In the genomic region with DNA sequence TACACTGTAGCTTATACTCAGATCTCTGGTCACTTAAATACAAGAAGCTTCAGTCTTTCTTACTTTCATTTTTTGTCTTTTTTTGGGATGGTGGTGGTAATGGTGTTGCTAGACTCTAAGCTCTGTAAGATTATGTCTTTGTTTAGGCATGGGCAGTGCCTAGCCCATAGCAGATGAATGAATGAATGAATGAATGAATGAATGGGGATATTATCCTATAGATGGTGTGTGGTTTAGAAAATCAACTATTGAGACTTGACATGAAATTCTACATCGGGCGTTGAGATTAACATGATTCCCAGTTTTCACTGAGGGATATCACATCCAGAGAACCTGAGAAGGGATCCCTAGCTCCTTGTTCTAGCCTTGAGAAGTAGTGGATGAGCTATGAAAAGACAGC, we compare ENCODE assay signal across 38 cellular contexts.
"Had no signal": no experiment of that assay in that cellular context is flagged by ENCODE, and none has a peak within 500 bp of the region (broad histone marks: within the 10 kb centered on the region; RNA-seq: fewer than 3 reads in every experiment).

No MANE protein-coding gene starts in this region.

- DNase-seq: activated effector memory CD4-positive, alpha-beta T cell treated with anti-CD3 and anti-CD28 coated beads, Interleukin-2, amount 50 U/mL, for 16 hours; activated effector memory CD4-positive, alpha-beta T cell treated with Interleukin-2 at 50 U/mL for 16 hours; activated gamma-delta T cell; activated gamma-delta T cell treated with Interleukin-2 at 50 U/mL for 16 hours; activated naive CD4-positive, alpha-beta T cell; activated naive CD4-positive, alpha-beta T cell treated with anti-CD3 and anti-CD28 coated beads for 36 hours; activated naive CD4-positive, alpha-beta T cell treated with anti-CD3 and anti-CD28 coated beads, Interleukin-2, amount 10 ng/mL, durations not matched to agents 7 days and 5 days; activated naive CD4-positive, alpha-beta T cell treated with anti-CD3 and anti-CD28 coated beads, Interleukin-2, amount 50 U/mL, for 16 hours; activated naive CD4-positive, alpha-beta T cell treated with Interleukin-2 at 50 U/mL for 16 hours; activated naive CD8-positive, alpha-beta T cell treated with anti-CD3 and anti-CD28 coated beads for 36 hours; activated naive CD8-positive, alpha-beta T cell treated with anti-CD3 and anti-CD28 coated beads, Interleukin-2, amount 10 ng/mL, durations not matched to agents 7 days and 5 days; activated naive CD8-positive, alpha-beta T cell treated with anti-CD3 and anti-CD28 coated beads, Interleukin-2, amount 50 U/mL, for 24 hours; activated T-cell treated with anti-CD3 and anti-CD28 coated beads, Interleukin-2, amount 50 U/mL, for 4 hours; activated T-cell treated with anti-CD3 and anti-CD28 coated beads, Interleukin-2, amount 50 U/mL, for 48 hours; activated T-cell treated with anti-CD3 and anti-CD28 coated beads, Interleukin-2, amount 50 U/mL, for 72 hours; amniotic stem cell; amygdala; anterior cingulate cortex; aorta; body of pancreas; central memory CD4-positive, alpha-beta T cell; cerebellar nuclear complex had no signal

- H3K9me3 Mint-ChIP-seq: activated naive CD4-positive, alpha-beta T cell treated with anti-CD3 and anti-CD28 coated beads for 36 hours; activated naive CD4-positive, alpha-beta T cell treated with anti-CD3 and anti-CD28 coated beads, Interleukin-2, amount 10 ng/mL, durations not matched to agents 7 days and 5 days; activated naive CD4-positive, alpha-beta T cell treated with anti-CD3 and anti-CD28 coated beads, Interleukin-2, amount 50 U/mL, for 24 hours; activated naive CD4-positive, alpha-beta T cell treated with anti-CD3 and anti-CD28 coated beads, Interleukin-2, amount 50 U/mL, for 72 hours; activated naive CD8-positive, alpha-beta T cell treated with anti-CD3 and anti-CD28 coated beads for 36 hours; activated naive CD8-positive, alpha-beta T cell treated with anti-CD3 and anti-CD28 coated beads, Interleukin-2, amount 10 ng/mL, durations not matched to agents 7 days and 5 days; activated naive CD8-positive, alpha-beta T cell treated with anti-CD3 and anti-CD28 coated beads, Interleukin-2, amount 50 U/mL, for 24 hours; activated T-cell treated with anti-CD3 and anti-CD28 coated beads, Interleukin-2, amount 50 U/mL, for 4 hours; activated T-cell treated with anti-CD3 and anti-CD28 coated beads, Interleukin-2, amount 50 U/mL, for 72 hours; activated T-helper 1 cell treated with anti-CD3 and anti-CD28 coated beads, Interleukin-12 subunit alpha, Interleukin-12 subunit beta, Interleukin-2, Interleukin-4 antibody, amounts not matched to agents 30 ng/mL and 10 ng/mL and 1 ng/mL, durations not matched to agents 14 hours and 24 hours and 36 hours; activated T-helper 17 cell treated with anti-CD3 and anti-CD28 coated beads, Interleukin-2, amount 50 U/mL, for 72 hours; activated T-helper 2 cell treated with anti-CD3 and anti-CD28 coated beads, Interferon-gamma antibody, Interleukin-2, Interleukin-4, amounts not matched to agents 10 μg/mL and 5 μg/mL and 100 μg/mL, durations not matched to agents 14 hours and 24 hours and 36 hours; central memory CD8-positive, alpha-beta T cell had no signal

- H3K27ac Mint-ChIP-seq: activated naive CD4-positive, alpha-beta T cell treated with anti-CD3 and anti-CD28 coated beads for 36 hours; activated naive CD4-positive, alpha-beta T cell treated with anti-CD3 and anti-CD28 coated beads, Interleukin-2, amount 10 ng/mL, durations not matched to agents 7 days and 5 days; activated naive CD4-positive, alpha-beta T cell treated with anti-CD3 and anti-CD28 coated beads, Interleukin-2, amount 50 U/mL, for 24 hours; activated naive CD4-positive, alpha-beta T cell treated with anti-CD3 and anti-CD28 coated beads, Interleukin-2, amount 50 U/mL, for 72 hours; activated naive CD8-positive, alpha-beta T cell; activated naive CD8-positive, alpha-beta T cell treated with anti-CD3 and anti-CD28 coated beads for 36 hours; activated naive CD8-positive, alpha-beta T cell treated with anti-CD3 and anti-CD28 coated beads, Interleukin-2, amount 10 ng/mL, durations not matched to agents 7 days and 5 days; activated naive CD8-positive, alpha-beta T cell treated with anti-CD3 and anti-CD28 coated beads, Interleukin-2, amount 50 U/mL, for 24 hours; activated T-cell treated with anti-CD3 and anti-CD28 coated beads, Interleukin-2, amount 50 U/mL, for 72 hours; activated T-helper 1 cell treated with anti-CD3 and anti-CD28 coated beads, Interleukin-12 subunit alpha, Interleukin-12 subunit beta, Interleukin-2, Interleukin-4 antibody, amounts not matched to agents 30 ng/mL and 10 ng/mL and 1 ng/mL, durations not matched to agents 14 hours and 24 hours and 36 hours; activated T-helper 17 cell treated with anti-CD3 and anti-CD28 coated beads, Interleukin-2, amount 50 U/mL, for 72 hours; activated T-helper 2 cell treated with anti-CD3 and anti-CD28 coated beads, Interferon-gamma antibody, Interleukin-2, Interleukin-4, amounts not matched to agents 10 μg/mL and 5 μg/mL and 100 μg/mL, durations not matched to agents 14 hours and 24 hours and 36 hours had no signal

- H3K36me3 Mint-ChIP-seq: activated naive CD4-positive, alpha-beta T cell treated with anti-CD3 and anti-CD28 coated beads, Interleukin-2, amount 10 ng/mL, durations not matched to agents 7 days and 5 days; activated naive CD4-positive, alpha-beta T cell treated with anti-CD3 and anti-CD28 coated beads, Interleukin-2, amount 50 U/mL, for 24 hours; activated naive CD4-positive, alpha-beta T cell treated with anti-CD3 and anti-CD28 coated beads, Interleukin-2, amount 50 U/mL, for 72 hours; activated naive CD8-positive, alpha-beta T cell; activated naive CD8-positive, alpha-beta T cell treated with anti-CD3 and anti-CD28 coated beads for 36 hours; activated naive CD8-positive, alpha-beta T cell treated with anti-CD3 and anti-CD28 coated beads, Interleukin-2, amount 10 ng/mL, durations not matched to agents 7 days and 5 days had no signal

- FAIRE-seq: astrocyte, bronchial epithelial cell, colon had no signal

- H3K27ac ChIP-seq: ascending aorta, brain microvascular endothelial cell, breast epithelium, cardiac muscle cell had no signal

- H3K4me3 ChIP-seq: adrenal gland, ascending aorta, body of pancreas, breast epithelium, cardiac muscle cell had no signal

- ATAC-seq: activated naive CD4-positive, alpha-beta T cell treated with anti-CD3 and anti-CD28 coated beads, Interleukin-2, amount 50 U/mL, for 72 hours; activated naive CD8-positive, alpha-beta T cell treated with anti-CD3 and anti-CD28 coated beads, Interleukin-2, amount 50 U/mL, for 24 hours; activated T-cell treated with anti-CD3 and anti-CD28 coated beads, Interleukin-2, amount 50 U/mL, for 4 hours; activated T-cell treated with anti-CD3 and anti-CD28 coated beads, Interleukin-2, amount 50 U/mL, for 72 hours; activated T-helper 17 cell treated with anti-CD3 and anti-CD28 coated beads, Interleukin-2, amount 50 U/mL, for 72 hours; body of pancreas had no signal

- H3K9me3 ChIP-seq: adrenal gland, ascending aorta, body of pancreas, breast epithelium had no signal

- H3K27me3 ChIP-seq: adrenal gland, ascending aorta, body of pancreas, brain microvascular endothelial cell, breast epithelium, cardiac muscle cell had no signal

- H3K36me3 ChIP-seq: adrenal gland, ascending aorta, brain microvascular endothelial cell, breast epithelium had no signal

- H3K4me1 Mint-ChIP-seq: activated naive CD4-positive, alpha-beta T cell treated with anti-CD3 and anti-CD28 coated beads, Interleukin-2, amount 10 ng/mL, durations not matched to agents 7 days and 5 days; activated naive CD4-positive, alpha-beta T cell treated with anti-CD3 and anti-CD28 coated beads, Interleukin-2, amount 50 U/mL, for 24 hours; activated naive CD8-positive, alpha-beta T cell treated with anti-CD3 and anti-CD28 coated beads for 36 hours; activated naive CD8-positive, alpha-beta T cell treated with anti-CD3 and anti-CD28 coated beads, Interleukin-2, amount 10 ng/mL, durations not matched to agents 7 days and 5 days; activated naive CD8-positive, alpha-beta T cell treated with anti-CD3 and anti-CD28 coated beads, Interleukin-2, amount 50 U/mL, for 24 hours; activated T-helper 17 cell treated with anti-CD3 and anti-CD28 coated beads, Interleukin-2, amount 50 U/mL, for 72 hours; central memory CD8-positive, alpha-beta T cell had no signal

- H3K4me3 Mint-ChIP-seq: activated naive CD4-positive, alpha-beta T cell treated with anti-CD3 and anti-CD28 coated beads for 36 hours; activated naive CD4-positive, alpha-beta T cell treated with anti-CD3 and anti-CD28 coated beads, Interleukin-2, amount 10 ng/mL, durations not matched to agents 7 days and 5 days; activated naive CD4-positive, alpha-beta T cell treated with anti-CD3 and anti-CD28 coated beads, Interleukin-2, amount 50 U/mL, for 24 hours; activated naive CD8-positive, alpha-beta T cell; activated naive CD8-positive, alpha-beta T cell treated with anti-CD3 and anti-CD28 coated beads for 36 hours; activated naive CD8-positive, alpha-beta T cell treated with anti-CD3 and anti-CD28 coated beads, Interleukin-2, amount 10 ng/mL, durations not matched to agents 7 days and 5 days; activated naive CD8-positive, alpha-beta T cell treated with anti-CD3 and anti-CD28 coated beads, Interleukin-2, amount 50 U/mL, for 24 hours; activated T-cell treated with anti-CD3 and anti-CD28 coated beads, Interleukin-2, amount 50 U/mL, for 4 hours; activated T-cell treated with anti-CD3 and anti-CD28 coated beads, Interleukin-2, amount 50 U/mL, for 72 hours; activated T-helper 1 cell treated with anti-CD3 and anti-CD28 coated beads, Interleukin-12 subunit alpha, Interleukin-12 subunit beta, Interleukin-2, Interleukin-4 antibody, amounts not matched to agents 30 ng/mL and 10 ng/mL and 1 ng/mL, durations not matched to agents 14 hours and 24 hours and 36 hours; activated T-helper 17 cell treated with anti-CD3 and anti-CD28 coated beads, Interleukin-2, amount 50 U/mL, for 72 hours; brain; central memory CD8-positive, alpha-beta T cell had no signal

- H3K4me1 ChIP-seq: ascending aorta, body of pancreas, breast epithelium had no signal

- H3K27me3 Mint-ChIP-seq: activated naive CD4-positive, alpha-beta T cell treated with anti-CD3 and anti-CD28 coated beads, Interleukin-2, amount 50 U/mL, for 24 hours; activated naive CD8-positive, alpha-beta T cell treated with anti-CD3 and anti-CD28 coated beads for 36 hours; activated naive CD8-positive, alpha-beta T cell treated with anti-CD3 and anti-CD28 coated beads, Interleukin-2, amount 10 ng/mL, durations not matched to agents 7 days and 5 days; activated naive CD8-positive, alpha-beta T cell treated with anti-CD3 and anti-CD28 coated beads, Interleukin-2, amount 50 U/mL, for 24 hours had no signal
